ENCODE assay signal across 8 cellular contexts in genomic region chr9:34413229-34413852, GRCh38. TPM values are rescaled to one million over a fixed set of nuclear protein-coding genes. Genes with fewer than 3 reads are reported as not detected.
A peak's percentile ranks its signal among the peaks of the same experiment; 100 is the strongest.
DNase-seq lines count a peak whose midpoint lies in the region; ATAC-seq and TF ChIP-seq lines count a peak whose summit lies in the region.

No MANE protein-coding gene starts in this region.

- peak; percentile 36 for DNase-seq in HFFc6
- peak; percentile 62 for DNase-seq in RWPE1 (ENCODE audit: low spot score)
- peak; percentile 59 for DNase-seq in fibroblast of mammary gland (ENCODE audit: low read depth)
- DNase-seq in sciatic nerve (ENCODE audit: low spot score): peak; percentile 76
- no peak for DNase-seq in NCI-H345 (lab: John Stamatoyannopoulos, UW)

- no peak overlapping the region for H3K4me3 ChIP-seq in fibroblast of mammary gland (ENCODE audit: control insufficient read depth, low read depth, low read length)

- H3K36me3 Mint-ChIP-seq in HFFc6 (ENCODE audit: low read depth): no peaks in the 10 kb centered on the region

- no peaks in the 10 kb centered on the region for H3K4me1 Mint-ChIP-seq in HFFc6 (ENCODE audit: low read depth)

- no peak overlapping the region for H3K4me3 Mint-ChIP-seq in HFFc6

- intact Hi-C loops in sciatic nerve (cut with DNase I): no loop called here

- H3K27ac Mint-ChIP-seq in HFFc6: no peak overlapping the region

- no peak overlapping the region for H3K27ac ChIP-seq in RWPE1

- no peak for ATAC-seq in sciatic nerve
- no peak for ATAC-seq in GM21723 (IDR thresholded peaks at IDR 0.05; ENCODE audit: unreplicated experiment)
- ATAC-seq in GM18907 (IDR thresholded peaks at IDR 0.05; ENCODE audit: unreplicated experiment): no peak
- no peak for ATAC-seq in GM19328 (IDR thresholded peaks at IDR 0.05; ENCODE audit: unreplicated experiment)

- peaks cover 3% of the 10 kb centered on the region; the same call in 1 of the 2 replicates for H3K27me3 Mint-ChIP-seq in HFFc6 (ENCODE audit: insufficient read depth)

- H3K9me3 Mint-ChIP-seq in HFFc6: no peaks in the 10 kb centered on the region

- POLR2A ChIA-PET in RWPE1 (lab: Yijun Ruan, JAX; ENCODE audit: low non-redundant PET): no interaction called here

- no peak for TF ChIP-seq CTCF in HFFc6 (IDR thresholded peaks at IDR 0.05)
- TF ChIP-seq CTCF in RWPE1 (conservative IDR thresholded peaks at IDR 0.05; ENCODE audit: low read depth): no peak
- no peak for TF ChIP-seq CTCF in fibroblast of mammary gland (conservative IDR thresholded peaks at IDR 0.05; ENCODE audit: control insufficient read depth, insufficient read depth, low read depth, low read length)

- CTCF ChIA-PET in RWPE1 (lab: Yijun Ruan, JAX): interaction anchor here (1.8 kb wide), 1 partner anchor 10 kb away, joined by 7 read pairs; no protein-coding TSS in a partner anchor

RNA-seq across cellular contexts. Expression of gene MYORG, which starts 36.6 kb away (rescaled TPM):
- 1 to 10 TPM in 5 of 6 experiments, under 1 TPM in 1; 0.96 to 2.2 (median 1.4) TPM for total RNA-seq in HFFc6 (2021; fragmentation: NEBNext Ultra II Directional; extraction: Animal tissue kit (Norgen Biotek cat#: 25700))
- total RNA-seq in sciatic nerve: 6.6 TPM

RNA-seq across cellular contexts. Expression of gene FAM219A, which starts 45.0 kb away (rescaled TPM):
- 10 to 100 TPM; 21.6 to 23.6 (median 22.6) TPM for total RNA-seq in HFFc6 (2021; fragmentation: NEBNext Ultra II Directional; extraction: Animal tissue kit (Norgen Biotek cat#: 25700))
- total RNA-seq in sciatic nerve: 29.8 TPM

RNA-seq across cellular contexts. Expression of gene DNAI1, which starts 45.3 kb away (rescaled TPM):
- total RNA-seq in HFFc6 (2021; fragmentation: NEBNext Ultra II Directional; extraction: Animal tissue kit (Norgen Biotek cat#: 25700)): not detected
- total RNA-seq in sciatic nerve: 0.58 TPM
